In the genomic region with DNA sequence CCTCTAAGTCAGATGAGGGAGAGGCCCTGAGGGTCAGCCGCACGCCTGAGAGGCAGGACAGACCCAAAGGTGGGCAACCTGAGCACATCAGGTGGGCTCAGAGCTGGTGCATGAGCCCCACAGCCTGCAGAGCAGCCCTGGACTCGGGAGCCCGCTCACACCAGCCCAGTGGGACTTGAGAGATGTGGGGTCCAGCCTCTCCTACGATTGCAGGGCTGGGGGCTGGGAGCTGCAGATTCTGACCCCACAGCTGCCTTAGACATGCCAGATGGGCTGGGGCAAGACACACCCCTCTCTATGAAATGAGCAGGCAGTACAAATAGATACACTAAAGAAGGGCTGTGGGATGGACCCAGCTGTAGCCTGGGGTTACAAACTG, we compare ENCODE assay signal across 26 cellular contexts.
"Had no signal": no experiment of that assay in that cellular context is flagged by ENCODE, and none has a peak within 500 bp of the region (broad histone marks: within the 10 kb centered on the region; RNA-seq: fewer than 3 reads in every experiment).

No MANE protein-coding gene starts in this region.

- H3K4me1 ChIP-seq: stomach, suprapubic skin, testis, thyroid gland, tibial artery, tibial nerve, transverse colon, upper lobe of left lung, upper lobe of right lung, uterus, vagina had no signal

- H3K27ac ChIP-seq: stomach, suprapubic skin, testis, thoracic aorta, thyroid gland, tibial artery, tibial nerve, transverse colon, upper lobe of left lung, upper lobe of right lung, uterus, vagina had no signal

- H3K4me3 ChIP-seq: stomach, suprapubic skin, testis, thoracic aorta, thyroid gland, tibial artery, tibial nerve, transverse colon, upper lobe of left lung, upper lobe of right lung, uterus, vagina had no signal

- H3K27me3 ChIP-seq: testis, thyroid gland, tibial nerve, transverse colon, upper lobe of left lung, upper lobe of right lung, uterus, vagina had no signal

- ATAC-seq: stimulated activated effector memory CD8-positive, alpha-beta T cell treated with anti-CD3 and anti-CD28 coated beads, Interleukin-12 subunit alpha, Interleukin-12 subunit beta, amount 100 ng/mL, for 72 hours; stimulated activated memory B cell treated with anti-CD40 and anti-IgM and Interleukin-4, amounts not matched to agents 10 μg/mL and 1 μg/mL and 100 μg/mL, for 72 hours; stimulated activated naive B cell treated with anti-CD40 and anti-IgM and Interleukin-4, amounts not matched to agents 10 μg/mL and 1 μg/mL and 100 μg/mL, for 72 hours; stimulated activated naive CD8-positive, alpha-beta T cell treated with anti-CD3 and anti-CD28 coated beads, Interleukin-15, amount 100 ng/mL, for 72 hours; stimulated activated naive CD8-positive, alpha-beta T cell treated with anti-CD3 and anti-CD28 coated beads, Interleukin-15, Interleukin-2, amounts not matched to agents 100 U/mL and 50 U/mL, for 24 hours; upper lobe of right lung had no signal

- H3K9me3 ChIP-seq: stomach, suprapubic skin, testis, thoracic aorta, thyroid gland, tibial artery, tibial nerve, transverse colon, upper lobe of left lung, upper lobe of right lung, uterus, vagina had no signal

- DNase-seq: stimulated activated CD4-positive, alpha-beta T cell treated with anti-CD3 and anti-CD28 coated beads, Interleukin-2, amount 100 ng/mL, for 48 hours; stimulated activated CD4-positive, alpha-beta T cell treated with anti-CD3 and anti-CD28 coated beads, Interleukin-4, amount 100 ng/mL, for 1 hour; stimulated activated CD4-positive, alpha-beta T cell treated with anti-CD3 and anti-CD28 coated beads, Interleukin-4, amount 100 ng/mL, for 24 hours; stimulated activated CD4-positive, alpha-beta T cell treated with anti-CD3 and anti-CD28 coated beads, Interleukin-4, amount 100 ng/mL, for 4 hours; stimulated activated CD8-positive, alpha-beta memory T cell treated with anti-CD3 and anti-CD28 coated beads, Interleukin-4, amount 100 ng/mL, for 48 hours; stimulated activated naive B cell treated with anti-CD40 and anti-IgM and Interleukin-4, amounts not matched to agents 10 μg/mL and 1 μg/mL and 100 μg/mL, for 72 hours; stimulated activated naive CD4-positive, alpha-beta T cell; stimulated activated naive CD4-positive, alpha-beta T cell treated with Interleukin-2 at 50 U/mL for 16 hours; stimulated activated naive CD8-positive, alpha-beta T cell treated with anti-CD3 and anti-CD28 coated beads, Interleukin-15, amount 100 ng/mL, for 72 hours; stimulated activated naive CD8-positive, alpha-beta T cell treated with anti-CD3 and anti-CD28 coated beads, Interleukin-15, Interleukin-2, amounts not matched to agents 100 U/mL and 50 U/mL, for 24 hours; stomach; substantia nigra; testis; thyroid gland; tibial artery; transverse colon; trophoblast cell; upper lobe of right lung; uterus had no signal

- H3K36me3 ChIP-seq: stomach, suprapubic skin, thoracic aorta, thyroid gland, tibial artery, tibial nerve, transverse colon, upper lobe of left lung, upper lobe of right lung, uterus, vagina had no signal
